In genomic region chr4:156969136-156969535, GRCh38 we compare ENCODE assay signal across 12 cellular contexts. TPM values are rescaled to one million over a fixed set of nuclear protein-coding genes. Genes with fewer than 3 reads are reported as not detected.
DNase-seq lines count a peak whose midpoint lies in the region; ATAC-seq, FAIRE-seq and TF ChIP-seq lines count a peak whose summit lies in the region.
"Had no signal": no experiment of that assay in that cellular context is flagged by ENCODE, and none has a peak within 500 bp of the region (broad histone marks: within the 10 kb centered on the region; RNA-seq: fewer than 3 reads in every experiment).

No MANE protein-coding gene starts in this region.

- peak overlapping the region; percentile 13 for H3K27ac ChIP-seq in AG04450 (ENCODE audit: low read depth, low read length)
- peak overlapping the region; percentile 80; the same call in 1 of the 2 replicates for H3K27ac ChIP-seq in Panc1 (ENCODE audit: low read length)
- peak overlapping the region; percentile 94 to 98 (median 96) for H3K27ac ChIP-seq in esophagus muscularis mucosa (replicated peaks in 1 of 4)
- H3K27ac ChIP-seq in osteoblast (ENCODE audit: low read depth, low read length), result peak overlapping the region; percentile 84
- H3K27ac ChIP-seq in left lung, result peak overlapping the region in 1 of 2 donors; percentile 91

- H3K4me1 Mint-ChIP-seq in T-cell, result peaks cover 6 to 12% (median 10%) of the 10 kb centered on the region in 3 donors
- H3K4me1 Mint-ChIP-seq: central memory CD8-positive, alpha-beta T cell had no signal

- peak overlapping the region; percentile 94 for H3K4me3 ChIP-seq in AG04450 (ENCODE audit: low read depth, low read length)
- peak overlapping the region; percentile 68 to 93 for H3K4me3 ChIP-seq in Panc1 (ENCODE audit: low read depth in 2 of 2, low read length in 2 of 2)
- H3K4me3 ChIP-seq in esophagus muscularis mucosa, result peak overlapping the region; percentile 85 to 92 (median 88)
- peak overlapping the region; percentile 82 for H3K4me3 ChIP-seq in osteoblast (ENCODE audit: insufficient read depth, low read length)
- H3K4me3 ChIP-seq in left lung, result peak overlapping the region in 1 of 2 donors; percentile 59

- peaks cover 3% of the 10 kb centered on the region for H4K20me1 ChIP-seq in osteoblast (ENCODE audit: insufficient read depth, low read length)

- H3K9me3 Mint-ChIP-seq in T-cell, result peaks cover 4 to 15% (median 7%) of the 10 kb centered on the region in 3 donors

- POLR2A ChIA-PET in AG04450 (lab: Yijun Ruan, JAX), result interaction anchor here (0.8 to 1.5 kb wide), 4 partner anchors 76 to 494 kb away, joined by 3 to 6 read pairs (median 5); no protein-coding TSS in a partner anchor
- POLR2A ChIA-PET in Panc1 (lab: Charles Lee), result no interaction called here
- POLR2A ChIA-PET in T-cell (lab: Charles Lee), result no interaction called here

- no peak for TF ChIP-seq CTCF in AG04450 (IDR thresholded peaks at IDR 0.05; ENCODE audit: low read depth, low read length)
- no peak for TF ChIP-seq CTCF in Panc1 (IDR thresholded peaks at IDR 0.05)
- TF ChIP-seq CTCF in esophagus muscularis mucosa (IDR thresholded peaks at IDR 0.05), result no peak
- TF ChIP-seq CTCF in osteoblast (IDR thresholded peaks at IDR 0.05; ENCODE audit: extremely low read depth, low read depth, low read length), result no peak
- TF ChIP-seq CTCF in left lung (IDR thresholded peaks at IDR 0.05), result no peak

- H3K4me3 Mint-ChIP-seq in T-cell, result no peak overlapping the region
- H3K4me3 Mint-ChIP-seq: activated CD8-positive, alpha-beta memory T cell treated with anti-CD3 and anti-CD28 coated beads, Interleukin-2, amount 10 ng/mL, durations not matched to agents 7 days and 5 days; central memory CD8-positive, alpha-beta T cell had no signal

- WGBS in esophagus muscularis mucosa, result 40% methylated on average over 4 of the region's 4 CpGs

- intact Hi-C loops in Panc1 (cut with micrococcal nuclease; ENCODE audit: unreplicated experiment), result loop anchor here (2.0 to 10.0 kb wide), 3 partner anchors 78 to 494 kb away; no protein-coding TSS in a partner anchor
- intact Hi-C loops in esophagus muscularis mucosa (cut with DNase I), result loop anchor here (10.0 kb wide), 1 partner anchor 134 kb away; no protein-coding TSS in a partner anchor
- intact Hi-C loops in left lung (cut with DNase I), result no loop called here

- H3K4me1 ChIP-seq in Panc1 (ENCODE audit: control insufficient read depth, insufficient read depth, low read length) (peaks cover 27% of the 10 kb centered on the region), esophagus muscularis mucosa (peaks cover 22 to 51% (median 46%) of the 10 kb centered on the region in 4 donors), osteoblast (ENCODE audit: insufficient read depth, low read length) (peaks cover 48% of the 10 kb centered on the region), left lung (peaks cover 4 to 49% of the 10 kb centered on the region in 2 donors)

- BruUV-seq in Panc1 (replicated peaks; lab: Mats Ljungman, UMichigan), result no TSS peak

- H3K79me2 ChIP-seq in osteoblast (ENCODE audit: insufficient read depth, low read length), result peaks cover 69% of the 10 kb centered on the region

- no peak for ATAC-seq in Panc1
- no peak for ATAC-seq in HG03457 (IDR thresholded peaks at IDR 0.05; ENCODE audit: unreplicated experiment)
- ATAC-seq in left lung, result no peak
- no peak for ATAC-seq in T-cell (replicated peaks in 1 of 4)
- ATAC-seq: activated CD8-positive, alpha-beta memory T cell treated with anti-CD3 and anti-CD28 coated beads, Interleukin-2, amount 10 ng/mL, durations not matched to agents 7 days and 5 days; stimulated activated naive CD8-positive, alpha-beta T cell treated with anti-CD3 and anti-CD28 coated beads, Interleukin-15, Interleukin-2, amounts not matched to agents 100 U/mL and 50 U/mL, for 24 hours had no signal

- no peak overlapping the region for H3K27ac Mint-ChIP-seq in T-cell
- H3K27ac Mint-ChIP-seq: activated CD8-positive, alpha-beta memory T cell treated with anti-CD3 and anti-CD28 coated beads, Interleukin-2, amount 10 ng/mL, durations not matched to agents 7 days and 5 days; CD4-positive, alpha-beta T cell had no signal

- in situ Hi-C loops in Panc1 (cut with HindIII; ENCODE audit: low pct_unique_long_range_greater_than_20kb, low sequenced_read_pairs), result no loop called here

- no peak for FAIRE-seq in GM12891 (lab: Jason Lieb, UNC)

- peak overlapping the region; percentile 98 for H3K4me2 ChIP-seq in osteoblast (ENCODE audit: insufficient read depth, low read length)

- no peaks in the 10 kb centered on the region for H3K36me3 Mint-ChIP-seq in T-cell
- H3K36me3 Mint-ChIP-seq: activated CD8-positive, alpha-beta memory T cell treated with anti-CD3 and anti-CD28 coated beads, Interleukin-2, amount 10 ng/mL, durations not matched to agents 7 days and 5 days had no signal

- no peak for TF ChIP-seq EP300 in esophagus muscularis mucosa (IDR thresholded peaks at IDR 0.05)

- H3K9me3 ChIP-seq in AG04450 (ENCODE audit: control insufficient read depth, insufficient read depth, low read length) (no peaks in the 10 kb centered on the region), Panc1 (ENCODE audit: control insufficient read depth, insufficient read depth, low read depth, low read length) (no peaks in the 10 kb centered on the region), esophagus muscularis mucosa (no peaks in the 10 kb centered on the region), osteoblast (ENCODE audit: low read depth, low read length) (no peaks in the 10 kb centered on the region), left lung (no peaks in the 10 kb centered on the region)

- H3K27me3 ChIP-seq in AG04450 (ENCODE audit: control insufficient read depth, insufficient read depth, low read length), result no peaks in the 10 kb centered on the region
- no peaks in the 10 kb centered on the region for H3K27me3 ChIP-seq in Panc1 (ENCODE audit: control insufficient read depth, insufficient read depth, low read length)
- no peaks in the 10 kb centered on the region for H3K27me3 ChIP-seq in esophagus muscularis mucosa
- no peaks in the 10 kb centered on the region for H3K27me3 ChIP-seq in osteoblast (ENCODE audit: insufficient read depth, low read length)
- H3K27me3 ChIP-seq in left lung, result peaks cover 0 to 13% of the 10 kb centered on the region in 2 donors

- TF ChIP-seq POLR2A in esophagus muscularis mucosa (IDR thresholded peaks at IDR 0.05; ENCODE audit: low read depth) (no peak), GM12891 (IDR thresholded peaks at IDR 0.05; ENCODE audit: low read depth, low read length) (no peak)

- CTCF ChIA-PET in AG04450 (lab: Charles Lee), result interaction anchor here (0.8 to 5.4 kb wide), 32 partner anchors 8 to 1565 kb away, joined by 3 to 53 read pairs (median 4); no protein-coding TSS in a partner anchor
- CTCF ChIA-PET in Panc1 (lab: Charles Lee), result interaction anchor here (2.1 kb wide), 1 partner anchor 76 kb away, joined by 6 read pairs; no protein-coding TSS in a partner anchor
- CTCF ChIA-PET in T-cell (lab: Charles Lee), result no interaction called here

- no peak overlapping the region for H2AFZ ChIP-seq in osteoblast (ENCODE audit: low read length)

- no peaks in the 10 kb centered on the region for H3K36me3 ChIP-seq in Panc1 (ENCODE audit: control insufficient read depth, insufficient read depth, low read length)
- no peaks in the 10 kb centered on the region for H3K36me3 ChIP-seq in esophagus muscularis mucosa
- peaks cover 8% of the 10 kb centered on the region for H3K36me3 ChIP-seq in osteoblast (ENCODE audit: insufficient read depth, low read length)
- no peaks in the 10 kb centered on the region for H3K36me3 ChIP-seq in left lung

- H3K27me3 Mint-ChIP-seq in T-cell, result peaks cover 53 to 54% of the 10 kb centered on the region in 2 donors

- no peak for DNase-seq in AG04450 (ENCODE audit: low read depth, low spot score)
- no peak for DNase-seq in Panc1 (ENCODE audit: low read depth, low spot score)
- no peak for DNase-seq in esophagus muscularis mucosa (ENCODE audit: extremely low spot score)
- DNase-seq in osteoblast (ENCODE audit: insufficient read length, low spot score, missing footprints), result peak; percentile 18
- no peak for DNase-seq in GM12891 (ENCODE audit: insufficient read length, low spot score)
- no peak for DNase-seq in left lung
- no peak for DNase-seq in T-cell
- DNase-seq: activated CD8-positive, alpha-beta memory T cell treated with anti-CD3 and anti-CD28 coated beads, Interleukin-2, amount 10 ng/mL, durations not matched to agents 7 days and 5 days; CD4-positive, alpha-beta T cell had no signal

TF ChIP-seq in GM12891, 5 proteins besides CTCF, POLR2A, EP300 and RAD21:
- no peak for TF ChIP-seq POU2F2 (IDR thresholded peaks at IDR 0.05; ENCODE audit: low read depth, low read length)
- no peak for TF ChIP-seq TAF1 (IDR thresholded peaks at IDR 0.05; ENCODE audit: low read depth, low read length)
- TF ChIP-seq PAX5 (IDR thresholded peaks at IDR 0.05; ENCODE audit: insufficient read depth, low read length, severe bottlenecking), result no peak
- no peak for TF ChIP-seq POLR2AphosphoS5 (IDR thresholded peaks at IDR 0.05; ENCODE audit: low read depth, low read length)
- no peak for TF ChIP-seq SPI1 (IDR thresholded peaks at IDR 0.05; ENCODE audit: low read depth, low read length)

RNA-seq across cellular contexts. Expression of gene PDGFC, which starts 2.5 kb away (rescaled TPM):
- 66.8 and 72.7 TPM in 2 replicates for polyA plus RNA-seq in AG04450 (2011; rRNA removed)
- polyA minus RNA-seq in AG04450 (2011; rRNA and poly(A)+ RNA removed), result 90.2 and 126 TPM in 2 replicates
- total RNA-seq in Panc1 (2021; ENCODE audit: unreplicated experiment), result 14.5 TPM
- 9.3 TPM for polyA plus RNA-seq in Panc1 (2012; ENCODE audit: insufficient read length)
- total RNA-seq in esophagus muscularis mucosa, result 10 to 100 TPM; 25.3 to 38.3 (median 30.0) TPM
- total RNA-seq in osteoblast, result 145 and 147 TPM in 2 replicates
- polyA plus RNA-seq in GM12891 (2012; ENCODE audit: low read depth, missing spikeins), result not detected
- 10 to 100 TPM; 22.4 to 35.7 TPM for total RNA-seq in left lung
- total RNA-seq in T-cell, result 1 to 10 TPM in 1 of 5 donors, under 1 TPM in 4; 0.12 to 1.5 (median 0.47) TPM
- total RNA-seq: activated CD8-positive, alpha-beta memory T cell treated with anti-CD3 and anti-CD28 coated beads, Interleukin-2, amount 10 ng/mL, durations not matched to agents 7 days and 5 days; CD4-positive, alpha-beta T cell had no signal

Comparison
In these comparisons a context has a peak if more than half of its experiments do, and no peak if none do; other contexts are left out.
1. CTCF ChIA-PET loops: an anchor here in AG04450 (0.8 to 5.4 kb wide) and Panc1 (2.1 kb wide); none called in T-cell.
2. intact Hi-C loops: an anchor here in Panc1 (2.0 to 10.0 kb wide) and esophagus muscularis mucosa (10.0 kb wide); none called in left lung.